ENCODE assay signal across 8 cellular contexts in genomic region chr10:103542764-103543616, GRCh38. TPM values are rescaled to one million over a fixed set of nuclear protein-coding genes. Genes with fewer than 3 reads are reported as not detected.
DNase-seq lines count a peak whose midpoint lies in the region; ATAC-seq and TF ChIP-seq lines count a peak whose summit lies in the region.

No MANE protein-coding gene starts in this region.

- no peak for TF ChIP-seq POLR2A in GM18505 (IDR thresholded peaks at IDR 0.05; ENCODE audit: borderline replicate concordance, extremely low read depth, insufficient read depth, insufficient read length)

- peak overlapping the region; percentile 81 for H3K4me3 Mint-ChIP-seq in HFFc6
- peak overlapping the region; percentile 48 for H3K4me3 Mint-ChIP-seq in activated naive CD8-positive, alpha-beta T cell treated with anti-CD3 and anti-CD28 coated beads for 36 hours

- no peaks in the 10 kb centered on the region for H3K9me3 ChIP-seq in heart right ventricle

- H3K9me3 Mint-ChIP-seq in HFFc6, result no peaks in the 10 kb centered on the region
- no peaks in the 10 kb centered on the region for H3K9me3 Mint-ChIP-seq in activated naive CD8-positive, alpha-beta T cell treated with anti-CD3 and anti-CD28 coated beads for 36 hours

- H3K4me1 ChIP-seq in heart right ventricle, result peaks cover 7 to 24% (median 12%) of the 10 kb centered on the region in 9 donors

- DNase-seq in Caki2 (ENCODE audit: low read depth) (peak; percentile 41), HFFc6 (peak; percentile 49), NCI-H82 treated with DMSO at 0.1 percent for 48 hours (lab: John Stamatoyannopoulos, UW; ENCODE audit: unreplicated experiment) (peak; percentile 86), heart right ventricle (peak in 1 of 2 donors; percentile 50), posterior cingulate gyrus (peak in 9 of 10 donors; percentile 38 to 94 (median 72))
- DNase-seq in activated naive CD8-positive, alpha-beta T cell treated with anti-CD3 and anti-CD28 coated beads for 36 hours, result peak; percentile 13

- H3K27ac Mint-ChIP-seq in HFFc6, result no peak overlapping the region
- H3K27ac Mint-ChIP-seq in activated naive CD8-positive, alpha-beta T cell treated with anti-CD3 and anti-CD28 coated beads for 36 hours, result no peak overlapping the region

- H3K4me3 ChIP-seq in heart right ventricle, result peak overlapping the region in 9 of 10 donors; percentile 26 to 53 (median 37)

- no peak overlapping the region for H3K27ac ChIP-seq in heart right ventricle

- H3K27me3 ChIP-seq in heart right ventricle, result peaks cover 0 to 6% (median 0%) of the 10 kb centered on the region in 7 donors

- no peaks in the 10 kb centered on the region for H3K36me3 Mint-ChIP-seq in HFFc6 (ENCODE audit: low read depth)
- no peaks in the 10 kb centered on the region for H3K36me3 Mint-ChIP-seq in activated naive CD8-positive, alpha-beta T cell treated with anti-CD3 and anti-CD28 coated beads for 36 hours

- in situ Hi-C loops in Caki2 (cut with HindIII; ENCODE audit: low pct_unique_long_range_greater_than_20kb, low sequenced_read_pairs), result no loop called here

- H3K36me3 ChIP-seq in heart right ventricle, result no peaks in the 10 kb centered on the region

- TF ChIP-seq CTCF in HFFc6 (IDR thresholded peaks at IDR 0.05) (peak; percentile 69), heart right ventricle (IDR thresholded peaks at IDR 0.05) (peak in 7 of 9 donors; percentile 40 to 67 (median 58))

- ATAC-seq in heart right ventricle (peak; percentile 40 to 79 (median 64)), GM18505 (IDR thresholded peaks at IDR 0.05; ENCODE audit: unreplicated experiment) (no peak), HG03095 (IDR thresholded peaks at IDR 0.05; ENCODE audit: unreplicated experiment) (no peak)

- peaks cover 12% of the 10 kb centered on the region for H3K4me1 Mint-ChIP-seq in HFFc6 (ENCODE audit: low read depth)
- peaks cover 13% of the 10 kb centered on the region for H3K4me1 Mint-ChIP-seq in activated naive CD8-positive, alpha-beta T cell treated with anti-CD3 and anti-CD28 coated beads for 36 hours

- intact Hi-C loops in heart right ventricle (cut with DNase I), result no loop called here
- intact Hi-C loops in posterior cingulate gyrus (cut with DNase I), result loop anchor here (5.0 kb wide), 1 partner anchor 51 kb away; the partner anchor contains the start of gene NEURL1

- H3K27me3 Mint-ChIP-seq in HFFc6 (ENCODE audit: insufficient read depth), result peaks cover 33% of the 10 kb centered on the region
- peaks cover 9% of the 10 kb centered on the region for H3K27me3 Mint-ChIP-seq in activated naive CD8-positive, alpha-beta T cell treated with anti-CD3 and anti-CD28 coated beads for 36 hours

- 8 to 10% methylated on average over 17 of the region's 17 CpGs for WGBS in heart right ventricle, 2 donors

RNA-seq across cellular contexts. Expression of gene NEURL1, which starts 49.5 kb away (rescaled TPM):
- total RNA-seq in Caki2 (2014; rRNA removed; shearing (Covaris generic); ENCODE audit: low replicate concordance), result not detected in 2 replicates
- total RNA-seq in HFFc6 (2021; fragmentation: NEBNext Ultra II Directional; extraction: Animal tissue kit (Norgen Biotek cat#: 25700)), result under 1 TPM; 0.06 to 0.46 (median 0.27) TPM
- 1 to 10 TPM; 3.1 to 3.2 TPM for total RNA-seq in activated naive CD8-positive, alpha-beta T cell treated with anti-CD3 and anti-CD28 coated beads for 36 hours
- total RNA-seq in heart right ventricle, result 1 to 10 TPM in 1 of 10 donors, under 1 TPM in 7, not detected in 2; 0.05 to 1.0 (median 0.21) TPM
- under 1 TPM in 1 of 2 donors, not detected in 1; 0.06 TPM for polyA plus RNA-seq in heart right ventricle

Comparison
In these comparisons a context has a peak if more than half of its experiments do, and no peak if none do; other contexts are left out.
1. ATAC-seq: peak in heart right ventricle (8 of 8); none in GM18505 (single experiment) and HG03095 (single experiment).